1 cellular context compared by ENCODE assay signal in genomic region chr11:76654980-76655379, GRCh38.
TF ChIP-seq lines count a peak whose summit lies in the region.

No MANE protein-coding gene starts in this region.

TF ChIP-seq in K562, 482 proteins besides CTCF, POLR2A, EP300 and RAD21:
- TF ChIP-seq RREB1 (CRISPR knock-in tag; IDR thresholded peaks at IDR 0.05), result no peak
- TF ChIP-seq ZNF740 (CRISPR knock-in tag; IDR thresholded peaks at IDR 0.05), result peak; percentile 46; the same call in 1 of the 2 replicates
- no peak for TF ChIP-seq ZNF740 (tag; IDR thresholded peaks at IDR 0.05)
